In genomic region chr20:32607324-32607723, GRCh38 we compare ENCODE assay signal across 18 cellular contexts. TPM values are rescaled to one million over a fixed set of nuclear protein-coding genes. Genes with fewer than 3 reads are reported as not detected.
DNase-seq lines count a peak whose midpoint lies in the region; ATAC-seq, FAIRE-seq and TF ChIP-seq lines count a peak whose summit lies in the region.
"Had no signal": no experiment of that assay in that cellular context is flagged by ENCODE, and none has a peak within 500 bp of the region (broad histone marks: within the 10 kb centered on the region; RNA-seq: fewer than 3 reads in every experiment).

No MANE protein-coding gene starts in this region.

- H3K27ac ChIP-seq in HepG2 (ENCODE audit: extremely low read length, insufficient read depth, low read length) (no peak overlapping the region), right lobe of liver (no peak overlapping the region), Karpas-422 (ENCODE audit: low read length) (no peak overlapping the region)
- H3K27ac ChIP-seq: C4-2B, GM23248 had no signal

- H3K36me3 ChIP-seq in HepG2 (replicated peaks in 1 of 2; ENCODE audit: control insufficient read depth in 1 of 2, insufficient read depth in 2 of 2, low read length in 2 of 2) (no peaks in the 10 kb centered on the region), right lobe of liver (no peaks in the 10 kb centered on the region), Karpas-422 (ENCODE audit: insufficient read depth, low read length) (no peaks in the 10 kb centered on the region)

- peaks cover 62% of the 10 kb centered on the region for H3K4me1 ChIP-seq in HepG2 (ENCODE audit: insufficient read depth, low read length)
- H3K4me1 ChIP-seq in right lobe of liver, result no peaks in the 10 kb centered on the region
- H3K4me1 ChIP-seq in Karpas-422 (ENCODE audit: low read length), result peaks cover 10% of the 10 kb centered on the region

- BruUV-seq in HepG2 (replicated peaks; lab: Mats Ljungman, UMichigan), result no TSS peak

- no peak overlapping the region for H3K4me2 ChIP-seq in HepG2 (ENCODE audit: low read depth, low read length)
- no peak overlapping the region for H3K4me2 ChIP-seq in Karpas-422 (ENCODE audit: low read depth, low read length, poor library complexity, severe bottlenecking)

- no peaks in the 10 kb centered on the region for H3K36me3 Mint-ChIP-seq in neural crest cell (ENCODE audit: low read depth)
- no peaks in the 10 kb centered on the region for H3K36me3 Mint-ChIP-seq in HFFc6 (ENCODE audit: low read depth)
- H3K36me3 Mint-ChIP-seq: CD8-positive, alpha-beta T cell had no signal

- H3K9me2 ChIP-seq in Karpas-422 (replicated peaks; ENCODE audit: insufficient read depth, low read length), result no peaks in the 10 kb centered on the region

- TF ChIP-seq CTCF in HepG2 (CRISPR knock-in tag; IDR thresholded peaks at IDR 0.05) (no peak), right lobe of liver (IDR thresholded peaks at IDR 0.05) (no peak), neural crest cell (conservative IDR thresholded peaks at IDR 0.05) (no peak), HFFc6 (IDR thresholded peaks at IDR 0.05) (no peak)

- H2AFZ ChIP-seq in HepG2 (ENCODE audit: low read length) (no peak overlapping the region), Karpas-422 (ENCODE audit: low read length) (no peak overlapping the region)
- H2AFZ ChIP-seq: GM23248 had no signal

- TF ChIP-seq POLR2A in HepG2 (IDR thresholded peaks at IDR 0.05; ENCODE audit: insufficient read depth in 1 of 2, low read depth in 2 of 2, low read length in 2 of 2), result no peak
- no peak for TF ChIP-seq POLR2A in right lobe of liver (IDR thresholded peaks at IDR 0.05)

- H3K4me3 Mint-ChIP-seq in neural crest cell (no peak overlapping the region), HFFc6 (no peak overlapping the region)
- H3K4me3 Mint-ChIP-seq: CD8-positive, alpha-beta T cell; H9 had no signal

- POLR2A ChIA-PET in HepG2 (lab: Yijun Ruan, JAX), result no interaction called here

- H3K27me3 Mint-ChIP-seq in neural crest cell (ENCODE audit: low read depth) (peaks cover 4% of the 10 kb centered on the region), HFFc6 (ENCODE audit: insufficient read depth) (peaks cover 28% of the 10 kb centered on the region)

- H3K9ac ChIP-seq in HepG2 (ENCODE audit: insufficient read depth, low read depth, low read length) (no peak overlapping the region), Karpas-422 (ENCODE audit: low read length) (no peak overlapping the region)
- H3K9ac ChIP-seq: GM23248 had no signal

- in situ Hi-C loops in HepG2 (cut with HindIII; ENCODE audit: extremely low pct_ligation_motif_present, low pct_unique_long_range_greater_than_20kb), result no loop called here

- H3K9me3 Mint-ChIP-seq in neural crest cell, result no peaks in the 10 kb centered on the region
- H3K9me3 Mint-ChIP-seq in HFFc6, result no peaks in the 10 kb centered on the region
- H3K9me3 Mint-ChIP-seq: CD8-positive, alpha-beta T cell; H9 had no signal

- FAIRE-seq in HepG2 (lab: Jason Lieb, UNC), result no peak
- FAIRE-seq: GM12892, HTR-8/SVneo had no signal

- intact Hi-C loops in HepG2 (cut with micrococcal nuclease; ENCODE audit: unreplicated experiment) (no loop called here), right lobe of liver (cut with DNase I) (no loop called here)

- CTCF ChIA-PET in HepG2 (lab: Yijun Ruan, JAX; ENCODE audit: low intra/inter-chr PET ratio, low total read pairs), result no interaction called here

- H3K79me2 ChIP-seq in HepG2 (ENCODE audit: insufficient read depth, low read length) (no peaks in the 10 kb centered on the region), Karpas-422 (ENCODE audit: low read length) (no peaks in the 10 kb centered on the region)

- no peak overlapping the region for H3K4me3 ChIP-seq in HepG2 (replicated peaks in 1 of 3; ENCODE audit: insufficient read depth in 1 of 3, low read depth in 2 of 3, low read length in 3 of 3)
- no peak overlapping the region for H3K4me3 ChIP-seq in right lobe of liver
- H3K4me3 ChIP-seq in Karpas-422 (ENCODE audit: low read length), result no peak overlapping the region
- H3K4me3 ChIP-seq: GM23248 had no signal

- H3K27me3 ChIP-seq in HepG2 (ENCODE audit: control insufficient read depth in 1 of 2, insufficient read depth in 2 of 2, low read length in 2 of 2) (peaks cover 43 to 98% of the 10 kb centered on the region in 2 experiments), right lobe of liver (no peaks in the 10 kb centered on the region), Karpas-422 (ENCODE audit: low read length) (no peaks in the 10 kb centered on the region)

- TF ChIP-seq RAD21 in HepG2 (CRISPR knock-in tag; IDR thresholded peaks at IDR 0.05), result no peak

- whole genome bisulfite sequencing in HepG2 (ENCODE audit: low lambda C conversion rate), result 41% methylated on average over 8 of the region's 8 CpGs
- WGBS in right lobe of liver (ENCODE audit: insufficient coverage, low coverage, low lambda C conversion rate, missing lambda C conversion rate), result 81% methylated on average over 5 of the region's 8 CpGs

- H3K27ac Mint-ChIP-seq in neural crest cell (ENCODE audit: unreplicated experiment) (peak overlapping the region; percentile 31), HFFc6 (no peak overlapping the region)
- H3K27ac Mint-ChIP-seq: CD8-positive, alpha-beta T cell; H9 had no signal

- DNase-seq in HepG2 (ENCODE audit: low spot score), result no peak
- DNase-seq in right lobe of liver, result no peak
- peak; percentile 26 for DNase-seq in Karpas-422
- no peak for DNase-seq in neural crest cell (ENCODE audit: low read depth, low spot score)
- DNase-seq in activated effector memory CD4-positive, alpha-beta T cell treated with Interleukin-2 at 50 U/mL for 16 hours, result no peak
- no peak for DNase-seq in activated naive CD4-positive, alpha-beta T cell treated with Interleukin-2 at 50 U/mL for 16 hours
- DNase-seq in putamen (ENCODE audit: low spot score), result no peak
- DNase-seq in HFFc6, result no peak
- DNase-seq: 8988T; CD8-positive, alpha-beta T cell; COR-L47; DND-41; GDM1; GM23248; H9 had no signal

- peak; percentile 7 for ATAC-seq in HepG2
- ATAC-seq in right lobe of liver, result no peak
- ATAC-seq: CD8-positive, alpha-beta T cell had no signal

- no peaks in the 10 kb centered on the region for H4K20me1 ChIP-seq in HepG2 (ENCODE audit: insufficient read depth, low read length)
- H4K20me1 ChIP-seq in Karpas-422 (ENCODE audit: insufficient read depth, low read depth, low read length), result no peaks in the 10 kb centered on the region

- no peaks in the 10 kb centered on the region for H3K9me3 ChIP-seq in HepG2 (ENCODE audit: low read length)
- no peaks in the 10 kb centered on the region for H3K9me3 ChIP-seq in right lobe of liver
- no peaks in the 10 kb centered on the region for H3K9me3 ChIP-seq in Karpas-422 (ENCODE audit: low read length)

- TF ChIP-seq EP300 in HepG2 (IDR thresholded peaks at IDR 0.05; ENCODE audit: low read depth in 2 of 2, low read length in 2 of 2) (no peak), HepG2 (CRISPR knock-in tag; IDR thresholded peaks at IDR 0.05; ENCODE audit: borderline replicate concordance) (no peak)

- peaks cover 20% of the 10 kb centered on the region for H3K4me1 Mint-ChIP-seq in neural crest cell
- no peaks in the 10 kb centered on the region for H3K4me1 Mint-ChIP-seq in HFFc6 (ENCODE audit: low read depth)

TF ChIP-seq in HepG2, 621 proteins besides CTCF, POLR2A, EP300 and RAD21 (continues in another document):
- no peak for TF ChIP-seq NFRKB (IDR thresholded peaks at IDR 0.05)

RNA-seq across cellular contexts. Expression of gene NOL4L, which starts 22.2 kb away (rescaled TPM):
- total RNA-seq in HepG2 (2016; rRNA removed; fragmentation: Illumina TruSeq; extraction: Trizol), result 16.6 and 16.9 TPM in 2 replicates
- total RNA-seq in HepG2 (2016; cell fraction: cytosol; rRNA removed; fragmentation: Illumina TruSeq; extraction: Trizol; ENCODE audit: low read depth), result 19.2 and 19.4 TPM in 2 replicates
- total RNA-seq in HepG2 (2016; cell fraction: insoluble cytoplasmic fraction; rRNA removed; fragmentation: Illumina TruSeq; extraction: Trizol), result 14.6 and 17.1 TPM in 2 replicates
- 21.3 and 24.1 TPM in 2 replicates for total RNA-seq in HepG2 (2016; cell fraction: membrane; rRNA removed; fragmentation: Illumina TruSeq; extraction: Trizol)
- 21.2 and 22.3 TPM in 2 replicates for total RNA-seq in HepG2 (2016; cell fraction: nucleus; rRNA removed; fragmentation: Illumina TruSeq; extraction: Trizol)
- 35.4 and 38.7 TPM in 2 replicates for polyA plus RNA-seq in HepG2 (2011; rRNA removed)
- polyA plus RNA-seq in HepG2 (2011; cell fraction: cytosol; rRNA removed), result 16.5 and 20.9 TPM in 2 replicates
- polyA plus RNA-seq in HepG2 (2011; cell fraction: nucleus; rRNA removed), result 91.0 and 107 TPM in 2 replicates
- 36.0 and 39.2 TPM in 2 replicates for polyA plus RNA-seq in HepG2 (2012)
- polyA plus RNA-seq in HepG2 (2016; cell fraction: cytosol; fragmentation: Illumina TruSeq; extraction: Trizol; ENCODE audit: low read depth), result 35.0 and 39.6 TPM in 2 replicates
- polyA plus RNA-seq in HepG2 (2016; cell fraction: insoluble cytoplasmic fraction; fragmentation: Illumina TruSeq; extraction: Trizol; ENCODE audit: low read depth), result 21.6 and 26.9 TPM in 2 replicates
- polyA plus RNA-seq in HepG2 (2016; cell fraction: membrane; fragmentation: Illumina TruSeq; extraction: Trizol; ENCODE audit: low read depth), result 31.2 and 32.6 TPM in 2 replicates
- 57.5 and 60.6 TPM in 2 replicates for polyA plus RNA-seq in HepG2 (2016; cell fraction: nucleus; fragmentation: Illumina TruSeq; extraction: Trizol; ENCODE audit: insufficient read depth, low read depth)
- 6.7 and 47.8 TPM in 2 replicates for polyA minus RNA-seq in HepG2 (2011; rRNA and poly(A)+ RNA removed; ENCODE audit: low replicate concordance)
- 28.0 and 37.6 TPM in 2 replicates for polyA minus RNA-seq in HepG2 (2011; cell fraction: cytosol; rRNA and poly(A)+ RNA removed)
- polyA minus RNA-seq in HepG2 (2011; cell fraction: nucleus; rRNA and poly(A)+ RNA removed), result 30.5 and 30.6 TPM in 2 replicates
- 1 to 10 TPM; 4.3 to 6.5 (median 5.7) TPM for total RNA-seq in right lobe of liver
- total RNA-seq in Karpas-422 (2014; rRNA removed; shearing (Covaris generic); ENCODE audit: low replicate concordance), result 0.25 and 1.5 TPM in 2 replicates
- total RNA-seq in neural crest cell, result 52.3 and 53.6 TPM in 2 replicates
- 10 to 100 TPM; 12.0 to 16.3 (median 13.2) TPM for total RNA-seq in HFFc6 (2021; fragmentation: NEBNext Ultra II Directional; extraction: Animal tissue kit (Norgen Biotek cat#: 25700))
